14 cellular contexts compared by ENCODE assay signal in the genomic region with DNA sequence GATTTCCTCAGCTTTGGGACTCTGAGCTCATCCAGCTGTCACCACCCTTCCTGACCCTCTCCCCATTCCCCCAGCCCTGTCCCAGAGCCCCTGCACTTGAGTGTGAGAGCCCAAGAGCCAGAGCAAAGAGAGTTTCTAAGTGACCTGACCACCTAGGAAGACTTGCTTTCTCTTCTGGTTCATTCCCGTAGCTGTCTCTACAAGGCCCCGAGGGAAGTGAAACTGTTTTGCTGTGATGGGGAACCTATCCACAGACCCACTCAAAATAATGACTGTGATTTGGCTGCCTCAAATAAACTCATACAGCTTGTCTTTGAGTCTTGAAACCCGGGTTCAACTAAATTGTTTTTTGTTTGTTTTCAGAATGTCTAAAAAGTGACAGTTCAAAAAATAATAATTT.
DNase-seq lines count a peak whose midpoint lies in the region; ATAC-seq, FAIRE-seq and TF ChIP-seq lines count a peak whose summit lies in the region.
"Had no signal": no experiment of that assay in that cellular context is flagged by ENCODE, and none has a peak within 500 bp of the region (broad histone marks: within the 10 kb centered on the region; RNA-seq: fewer than 3 reads in every experiment).

No MANE protein-coding gene starts in this region.

- H3K9me3 Mint-ChIP-seq in Calu3 (ENCODE audit: low read depth, unreplicated experiment), result no peaks in the 10 kb centered on the region
- H3K9me3 Mint-ChIP-seq: mesothelial cell of epicardium had no signal

- H3K4me3 ChIP-seq in thyroid gland (replicated peaks in 1 of 3), result no peak overlapping the region
- H3K4me3 ChIP-seq: heart left ventricle, sigmoid colon, SJCRH30 had no signal

- FAIRE-seq in GM19239 (lab: Jason Lieb, UNC), result peak; percentile 85

- H3K36me3 ChIP-seq in thyroid gland, result no peaks in the 10 kb centered on the region

- no peaks in the 10 kb centered on the region for H3K27me3 Mint-ChIP-seq in Calu3 (ENCODE audit: unreplicated experiment)

- H3K27ac ChIP-seq in thyroid gland, result peak overlapping the region in 2 of 3 donors; percentile 1 to 77
- H3K27ac ChIP-seq: heart left ventricle, sigmoid colon, SJCRH30 had no signal

- no TSS peak for BruUV-seq in Calu3 (replicated peaks; lab: Mats Ljungman, UMichigan)

- 87 to 89% methylated on average over 3 of the region's 3 CpGs for WGBS in thyroid gland, 2 donors

- H3K36me3 Mint-ChIP-seq in Calu3 (ENCODE audit: insufficient read depth, unreplicated experiment), result no peaks in the 10 kb centered on the region

- no peak overlapping the region for H3K4me3 Mint-ChIP-seq in Calu3 (ENCODE audit: low read depth, unreplicated experiment)
- H3K4me3 Mint-ChIP-seq: activated CD8-positive, alpha-beta T cell treated with anti-CD3 and anti-CD28 coated beads, Interleukin-2, amount 10 ng/mL, durations not matched to agents 7 days and 5 days; mesothelial cell of epicardium had no signal

- TF ChIP-seq CTCF in thyroid gland (IDR thresholded peaks at IDR 0.05) (no peak), Calu3 (IDR thresholded peaks at IDR 0.05; ENCODE audit: unreplicated experiment) (no peak)

- ATAC-seq in HG02642 (IDR thresholded peaks at IDR 0.05; ENCODE audit: poor library complexity, unreplicated experiment) (peak; percentile 88), HG03521 (IDR thresholded peaks at IDR 0.05; ENCODE audit: unreplicated experiment) (peak; percentile 69)
- ATAC-seq: activated CD8-positive, alpha-beta T cell treated with anti-CD3 and anti-CD28 coated beads, Interleukin-2, amount 10 ng/mL, durations not matched to agents 7 days and 5 days; heart left ventricle had no signal

- H3K27me3 ChIP-seq in thyroid gland, result no peaks in the 10 kb centered on the region
- H3K27me3 ChIP-seq: heart left ventricle, sigmoid colon, SJCRH30 had no signal

- CTCF ChIA-PET in Calu3 (lab: Charles Lee), result no interaction called here

- H3K4me1 ChIP-seq in thyroid gland, result peaks cover 30 to 42% of the 10 kb centered on the region in 2 donors
- H3K4me1 ChIP-seq: heart left ventricle had no signal

- intact Hi-C loops in thyroid gland (cut with DNase I), result no loop called here
- intact Hi-C loops in Calu3 (cut with micrococcal nuclease; ENCODE audit: unreplicated experiment), result no loop called here

- H3K9me3 ChIP-seq in thyroid gland, result no peaks in the 10 kb centered on the region
- H3K9me3 ChIP-seq: heart left ventricle, sigmoid colon, SJCRH30 had no signal

- TF ChIP-seq POLR2A in thyroid gland (IDR thresholded peaks at IDR 0.05), result no peak

- DNase-seq in GM19239 (ENCODE audit: insufficient read length, low spot score), result peak; percentile 19
- DNase-seq in thyroid gland, result no peak
- no peak for DNase-seq in Calu3
- no peak for DNase-seq in activated CD4-positive, CD25-positive, alpha-beta regulatory T cell treated with anti-CD3 and anti-CD28 coated beads, Interleukin-2, amount 50 U/mL, for 72 hours
- no peak for DNase-seq in COLO668 (lab: John Stamatoyannopoulos, UW; ENCODE audit: unreplicated experiment)
- DNase-seq: activated CD8-positive, alpha-beta T cell treated with anti-CD3 and anti-CD28 coated beads, Interleukin-2, amount 10 ng/mL, durations not matched to agents 7 days and 5 days; effector CD4-positive, alpha-beta T cell; heart left ventricle; NCI-H2227 treated with DMSO at 0.1 percent for 48 hours; sigmoid colon had no signal

- H3K27ac Mint-ChIP-seq in Calu3 (ENCODE audit: unreplicated experiment), result no peak overlapping the region
- H3K27ac Mint-ChIP-seq: activated CD8-positive, alpha-beta T cell treated with anti-CD3 and anti-CD28 coated beads, Interleukin-2, amount 10 ng/mL, durations not matched to agents 7 days and 5 days; mesothelial cell of epicardium had no signal

- H3K4me1 Mint-ChIP-seq in Calu3 (ENCODE audit: low read depth, unreplicated experiment), result no peaks in the 10 kb centered on the region
- H3K4me1 Mint-ChIP-seq: mesothelial cell of epicardium had no signal
